1 cellular context compared by ENCODE assay signal in the genomic region with DNA sequence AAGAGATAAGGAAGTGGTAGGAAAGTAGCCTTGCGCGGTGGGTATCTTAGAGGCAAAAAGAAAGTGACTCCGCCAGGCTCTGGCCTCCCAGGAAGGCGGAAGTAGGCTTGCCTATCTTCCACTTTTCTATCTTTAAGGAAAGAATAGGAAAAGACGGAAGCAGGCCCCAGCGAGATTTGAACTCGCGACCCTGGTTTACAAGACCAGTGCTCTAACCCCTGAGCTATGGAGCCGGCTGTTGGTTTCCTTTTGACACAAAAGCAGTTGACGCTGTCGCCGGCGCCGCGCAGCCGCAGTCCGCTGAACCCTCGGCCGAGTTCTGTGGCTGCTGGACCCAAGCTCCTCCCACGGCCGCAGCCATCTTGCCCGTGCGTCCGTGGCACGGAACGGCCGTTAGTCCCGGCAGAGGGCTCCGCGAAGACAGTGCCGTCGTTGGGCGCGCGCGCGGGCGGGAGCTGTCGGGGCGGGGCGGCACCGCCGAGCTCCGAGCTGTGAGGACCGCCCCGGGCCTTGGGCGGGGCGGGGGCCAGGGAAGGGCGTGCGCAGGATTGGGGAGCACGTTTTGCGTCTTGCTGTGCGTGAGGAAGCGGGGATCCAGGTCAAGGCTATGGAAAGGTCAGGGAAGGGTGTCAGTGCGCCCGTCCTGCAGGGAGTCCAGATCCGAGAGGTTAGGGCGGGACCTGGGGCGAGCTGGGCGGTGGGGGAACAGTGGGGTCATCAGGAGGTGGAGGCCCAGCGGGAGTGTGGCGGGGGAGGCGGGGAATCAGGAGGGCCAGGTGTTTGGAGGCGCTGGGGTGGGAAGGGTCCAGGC.
TF ChIP-seq lines count a peak whose summit lies in the region.

No MANE protein-coding gene starts in this region.

TF ChIP-seq in GM12878, 131 proteins besides CTCF, POLR2A, EP300 and RAD21 (continues in another document):
- TF ChIP-seq ZSCAN29 (IDR thresholded peaks at IDR 0.05) (peak; percentile 93), SP1 (IDR thresholded peaks at IDR 0.05; ENCODE audit: low read depth, low read length) (no peak), EGR1 (IDR thresholded peaks at IDR 0.05; ENCODE audit: borderline replicate concordance in 1 of 2, low read depth in 2 of 2, low read length in 2 of 2) (peak in 1 of 2 experiments; percentile 62; a peak in 1 of 3 replicates), CBX3 (IDR thresholded peaks at IDR 0.05; ENCODE audit: borderline replicate concordance, low read depth) (no peak), BACH1 (IDR thresholded peaks at IDR 0.05; ENCODE audit: borderline replicate concordance) (peak; percentile 90), SRF (IDR thresholded peaks at IDR 0.05; ENCODE audit: low read depth in 2 of 2, low read length in 2 of 2) (no peak), NR2C1 (IDR thresholded peaks at IDR 0.05) (peak; percentile 35; the same call in 1 of the 2 replicates), ZNF274 (IDR thresholded peaks at IDR 0.05; ENCODE audit: insufficient read depth, insufficient read length) (no peak), MTA2 (IDR thresholded peaks at IDR 0.05; ENCODE audit: low read depth) (no peak), LARP7 (IDR thresholded peaks at IDR 0.05) (peak; percentile 84), MAX (IDR thresholded peaks at IDR 0.05; ENCODE audit: low read depth, low read length) (no peak; the same call in 1 of the 2 replicates), TCF7 (IDR thresholded peaks at IDR 0.05; ENCODE audit: borderline replicate concordance) (no peak), ZBTB4 (CRISPR knock-in tag; IDR thresholded peaks at IDR 0.05) (no peak), E2F8 (IDR thresholded peaks at IDR 0.05; ENCODE audit: low read depth, partially characterized antibody) (peak; percentile 53), FOXK2 (IDR thresholded peaks at IDR 0.05) (peak; percentile 61), ESRRA (IDR thresholded peaks at IDR 0.05; ENCODE audit: low read length) (no peak), NFXL1 (IDR thresholded peaks at IDR 0.05; ENCODE audit: borderline replicate concordance) (peak; percentile 77; the same call in 1 of the 2 replicates), BCL3 (IDR thresholded peaks at IDR 0.05; ENCODE audit: borderline replicate concordance, insufficient read depth, low read depth, low read length, poor library complexity, severe bottlenecking) (no peak), TCF12 (IDR thresholded peaks at IDR 0.05; ENCODE audit: low read depth, low read length) (no peak), ZZZ3 (IDR thresholded peaks at IDR 0.05; ENCODE audit: control insufficient read depth, insufficient read length, low read depth) (no peak), EED (IDR thresholded peaks at IDR 0.05; ENCODE audit: low read depth) (peak; percentile 48; the same call in 1 of the 2 replicates), SPI1 (IDR thresholded peaks at IDR 0.05; ENCODE audit: borderline replicate concordance, insufficient read depth, low read depth, low read length) (peak; percentile 36; the same call in 1 of the 2 replicates), HCFC1 (IDR thresholded peaks at IDR 0.05; ENCODE audit: low read length) (no peak; the same call in 1 of the 2 replicates), ATF7 (IDR thresholded peaks at IDR 0.05; ENCODE audit: low read depth) (peak; percentile 22; the same call in 1 of the 2 replicates), SKIL (IDR thresholded peaks at IDR 0.05; ENCODE audit: low read depth, poor library complexity, severe bottlenecking) (peak; percentile 95), EZH2 (IDR thresholded peaks at IDR 0.05; ENCODE audit: borderline replicate concordance, control insufficient read depth, low read depth, low read length) (no peak), NRF1 (conservative IDR thresholded peaks at IDR 0.05; ENCODE audit: low read depth, low read length) (peak; percentile 64), HDGF (IDR thresholded peaks at IDR 0.05) (0 out of 2 replicates have a peak, but pooled peaks have one; percentile 56), ZNF217 (IDR thresholded peaks at IDR 0.05) (peak; percentile 85; the same call in 1 of the 2 replicates), NBN (IDR thresholded peaks at IDR 0.05) (peak; percentile 38), DPF2 (IDR thresholded peaks at IDR 0.05) (peak; percentile 17; the same call in 1 of the 2 replicates)
- TF ChIP-seq, protein P1, sequence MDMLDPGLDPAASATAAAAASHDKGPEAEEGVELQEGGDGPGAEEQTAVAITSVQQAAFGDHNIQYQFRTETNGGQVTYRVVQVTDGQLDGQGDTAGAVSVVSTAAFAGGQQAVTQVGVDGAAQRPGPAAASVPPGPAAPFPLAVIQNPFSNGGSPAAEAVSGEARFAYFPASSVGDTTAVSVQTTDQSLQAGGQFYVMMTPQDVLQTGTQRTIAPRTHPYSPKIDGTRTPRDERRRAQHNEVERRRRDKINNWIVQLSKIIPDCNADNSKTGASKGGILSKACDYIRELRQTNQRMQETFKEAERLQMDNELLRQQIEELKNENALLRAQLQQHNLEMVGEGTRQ (IDR thresholded peaks at IDR 0.05; ENCODE audit: borderline replicate concordance, low read depth, low read length): no peak
- TF ChIP-seq, protein P2, sequence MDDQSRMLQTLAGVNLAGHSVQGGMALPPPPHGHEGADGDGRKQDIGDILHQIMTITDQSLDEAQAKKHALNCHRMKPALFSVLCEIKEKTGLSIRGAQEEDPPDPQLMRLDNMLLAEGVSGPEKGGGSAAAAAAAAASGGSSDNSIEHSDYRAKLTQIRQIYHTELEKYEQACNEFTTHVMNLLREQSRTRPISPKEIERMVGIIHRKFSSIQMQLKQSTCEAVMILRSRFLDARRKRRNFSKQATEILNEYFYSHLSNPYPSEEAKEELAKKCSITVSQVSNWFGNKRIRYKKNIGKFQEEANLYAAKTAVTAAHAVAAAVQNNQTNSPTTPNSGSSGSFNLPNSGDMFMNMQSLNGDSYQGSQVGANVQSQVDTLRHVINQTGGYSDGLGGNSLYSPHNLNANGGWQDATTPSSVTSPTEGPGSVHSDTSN (IDR thresholded peaks at IDR 0.05; ENCODE audit: insufficient replicate concordance, low read depth, low read length): no peak
- TF ChIP-seq, protein P3, sequence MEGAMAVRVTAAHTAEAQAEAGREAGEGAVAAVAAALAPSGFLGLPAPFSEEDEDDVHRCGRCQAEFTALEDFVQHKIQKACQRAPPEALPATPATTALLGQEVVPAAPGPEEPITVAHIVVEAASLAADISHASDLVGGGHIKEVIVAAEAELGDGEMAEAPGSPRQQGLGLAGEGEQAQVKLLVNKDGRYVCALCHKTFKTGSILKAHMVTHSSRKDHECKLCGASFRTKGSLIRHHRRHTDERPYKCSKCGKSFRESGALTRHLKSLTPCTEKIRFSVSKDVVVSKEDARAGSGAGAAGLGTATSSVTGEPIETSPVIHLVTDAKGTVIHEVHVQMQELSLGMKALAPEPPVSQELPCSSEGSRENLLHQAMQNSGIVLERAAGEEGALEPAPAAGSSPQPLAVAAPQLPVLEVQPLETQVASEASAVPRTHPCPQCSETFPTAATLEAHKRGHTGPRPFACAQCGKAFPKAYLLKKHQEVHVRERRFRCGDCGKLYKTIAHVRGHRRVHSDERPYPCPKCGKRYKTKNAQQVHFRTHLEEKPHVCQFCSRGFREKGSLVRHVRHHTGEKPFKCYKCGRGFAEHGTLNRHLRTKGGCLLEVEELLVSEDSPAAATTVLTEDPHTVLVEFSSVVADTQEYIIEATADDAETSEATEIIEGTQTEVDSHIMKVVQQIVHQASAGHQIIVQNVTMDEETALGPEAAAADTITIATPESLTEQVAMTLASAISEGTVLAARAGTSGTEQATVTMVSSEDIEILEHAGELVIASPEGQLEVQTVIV (IDR thresholded peaks at IDR 0.05; ENCODE audit: borderline replicate concordance, partially characterized antibody): peak; percentile 55
- TF ChIP-seq, protein P4, sequence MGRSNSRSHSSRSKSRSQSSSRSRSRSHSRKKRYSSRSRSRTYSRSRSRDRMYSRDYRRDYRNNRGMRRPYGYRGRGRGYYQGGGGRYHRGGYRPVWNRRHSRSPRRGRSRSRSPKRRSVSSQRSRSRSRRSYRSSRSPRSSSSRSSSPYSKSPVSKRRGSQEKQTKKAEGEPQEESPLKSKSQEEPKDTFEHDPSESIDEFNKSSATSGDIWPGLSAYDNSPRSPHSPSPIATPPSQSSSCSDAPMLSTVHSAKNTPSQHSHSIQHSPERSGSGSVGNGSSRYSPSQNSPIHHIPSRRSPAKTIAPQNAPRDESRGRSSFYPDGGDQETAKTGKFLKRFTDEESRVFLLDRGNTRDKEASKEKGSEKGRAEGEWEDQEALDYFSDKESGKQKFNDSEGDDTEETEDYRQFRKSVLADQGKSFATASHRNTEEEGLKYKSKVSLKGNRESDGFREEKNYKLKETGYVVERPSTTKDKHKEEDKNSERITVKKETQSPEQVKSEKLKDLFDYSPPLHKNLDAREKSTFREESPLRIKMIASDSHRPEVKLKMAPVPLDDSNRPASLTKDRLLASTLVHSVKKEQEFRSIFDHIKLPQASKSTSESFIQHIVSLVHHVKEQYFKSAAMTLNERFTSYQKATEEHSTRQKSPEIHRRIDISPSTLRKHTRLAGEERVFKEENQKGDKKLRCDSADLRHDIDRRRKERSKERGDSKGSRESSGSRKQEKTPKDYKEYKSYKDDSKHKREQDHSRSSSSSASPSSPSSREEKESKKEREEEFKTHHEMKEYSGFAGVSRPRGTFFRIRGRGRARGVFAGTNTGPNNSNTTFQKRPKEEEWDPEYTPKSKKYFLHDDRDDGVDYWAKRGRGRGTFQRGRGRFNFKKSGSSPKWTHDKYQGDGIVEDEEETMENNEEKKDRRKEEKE (IDR thresholded peaks at IDR 0.05): no peak
- TF ChIP-seq, protein P5, sequence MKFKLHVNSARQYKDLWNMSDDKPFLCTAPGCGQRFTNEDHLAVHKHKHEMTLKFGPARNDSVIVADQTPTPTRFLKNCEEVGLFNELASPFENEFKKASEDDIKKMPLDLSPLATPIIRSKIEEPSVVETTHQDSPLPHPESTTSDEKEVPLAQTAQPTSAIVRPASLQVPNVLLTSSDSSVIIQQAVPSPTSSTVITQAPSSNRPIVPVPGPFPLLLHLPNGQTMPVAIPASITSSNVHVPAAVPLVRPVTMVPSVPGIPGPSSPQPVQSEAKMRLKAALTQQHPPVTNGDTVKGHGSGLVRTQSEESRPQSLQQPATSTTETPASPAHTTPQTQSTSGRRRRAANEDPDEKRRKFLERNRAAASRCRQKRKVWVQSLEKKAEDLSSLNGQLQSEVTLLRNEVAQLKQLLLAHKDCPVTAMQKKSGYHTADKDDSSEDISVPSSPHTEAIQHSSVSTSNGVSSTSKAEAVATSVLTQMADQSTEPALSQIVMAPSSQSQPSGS (IDR thresholded peaks at IDR 0.05; ENCODE audit: low read length): no peak
